ENCODE assay signal across 12 cellular contexts in the genomic region with DNA sequence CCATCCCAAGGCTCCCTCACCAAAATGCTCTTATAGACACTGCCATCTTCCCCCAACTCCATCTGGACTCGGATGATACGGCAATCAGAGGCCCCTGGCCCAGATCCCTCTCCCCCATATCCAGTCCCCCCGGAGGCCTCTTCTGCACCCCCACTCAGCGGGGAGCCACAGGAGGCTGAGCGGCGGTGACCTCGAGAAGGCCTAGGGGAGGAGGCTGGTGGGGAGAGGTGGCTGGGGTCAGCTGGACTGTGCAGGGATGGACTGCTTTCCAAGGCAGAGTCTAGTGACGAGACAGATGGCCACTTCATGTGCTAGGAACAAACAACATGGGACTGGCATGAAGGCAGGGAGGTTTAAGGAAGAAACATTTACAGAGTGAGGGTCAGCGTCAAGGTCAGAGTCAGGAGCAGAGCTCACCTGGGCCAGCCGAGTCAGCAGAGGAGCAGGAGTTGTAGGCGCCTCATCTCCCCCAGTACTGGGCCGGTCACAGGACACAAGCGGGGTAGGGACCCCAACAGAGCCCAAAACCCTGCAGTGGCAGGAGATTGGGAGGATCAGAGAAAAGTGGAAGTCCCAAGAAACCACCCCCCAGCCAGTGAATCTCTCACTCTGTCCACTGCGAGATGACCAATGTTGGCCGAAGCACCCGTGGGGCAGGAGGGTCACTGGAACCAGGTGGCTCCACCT. TPM values are rescaled to one million over a fixed set of nuclear protein-coding genes. Genes with fewer than 3 reads are reported as not detected.
"Had no signal": no experiment of that assay in that cellular context is flagged by ENCODE, and none has a peak within 500 bp of the region (broad histone marks: within the 10 kb centered on the region; RNA-seq: fewer than 3 reads in every experiment).

No MANE protein-coding gene starts in this region.

- H3K27ac Mint-ChIP-seq: activated T-cell treated with anti-CD3 and anti-CD28 coated beads, Interleukin-2, amount 50 U/mL, for 72 hours; stimulated activated effector memory CD8-positive, alpha-beta T cell treated with anti-CD3 and anti-CD28 coated beads, Interleukin-12 subunit alpha, Interleukin-12 subunit beta, amount 100 ng/mL, for 72 hours had no signal

- H3K27ac ChIP-seq: adrenal gland, gastrocnemius medialis, parathyroid adenoma had no signal

- DNase-seq: activated CD4-positive, alpha-beta T cell treated with anti-CD3 and anti-CD28 coated beads, Interleukin-2, amount 50 U/mL, for 4 hours; activated CD4-positive, CD25-positive, alpha-beta regulatory T cell treated with anti-CD3 and anti-CD28 coated beads, Interleukin-2, amount 50 U/mL, for 72 hours; activated T-cell treated with anti-CD3 and anti-CD28 coated beads, Interleukin-2, amount 50 U/mL, for 72 hours; adrenal gland; gastrocnemius medialis; islet precursor cell; midbrain; T1000 had no signal

- H3K9me3 ChIP-seq: adrenal gland, gastrocnemius medialis had no signal

- H2AFZ ChIP-seq: parathyroid adenoma had no signal

- H3K27me3 ChIP-seq: adrenal gland, gastrocnemius medialis had no signal

- H3K9ac ChIP-seq: parathyroid adenoma had no signal

- ATAC-seq: activated T-cell treated with anti-CD3 and anti-CD28 coated beads, Interleukin-2, amount 50 U/mL, for 72 hours; gastrocnemius medialis; stimulated activated effector memory CD8-positive, alpha-beta T cell treated with anti-CD3 and anti-CD28 coated beads, Interleukin-12 subunit alpha, Interleukin-12 subunit beta, amount 100 ng/mL, for 72 hours had no signal

- H3K4me3 Mint-ChIP-seq: activated T-cell treated with anti-CD3 and anti-CD28 coated beads, Interleukin-2, amount 50 U/mL, for 72 hours; stimulated activated effector memory CD8-positive, alpha-beta T cell treated with anti-CD3 and anti-CD28 coated beads, Interleukin-12 subunit alpha, Interleukin-12 subunit beta, amount 100 ng/mL, for 72 hours had no signal

- H3K9me3 Mint-ChIP-seq: activated T-cell treated with anti-CD3 and anti-CD28 coated beads, Interleukin-2, amount 50 U/mL, for 72 hours; stimulated activated effector memory CD8-positive, alpha-beta T cell treated with anti-CD3 and anti-CD28 coated beads, Interleukin-12 subunit alpha, Interleukin-12 subunit beta, amount 100 ng/mL, for 72 hours had no signal

- H3K4me3 ChIP-seq: adrenal gland, gastrocnemius medialis, lung had no signal

RNA-seq across cellular contexts. Expression of gene B3GALT4, which starts 16.2 kb away (rescaled TPM):
- total RNA-seq: myocyte had no signal
